ENCODE assay signal across 8 cellular contexts in genomic region chr2:230326453-230327417, GRCh38. TPM values are rescaled to one million over a fixed set of nuclear protein-coding genes. Genes with fewer than 3 reads are reported as not detected.
A peak's percentile ranks its signal among the peaks of the same experiment; 100 is the strongest.
DNase-seq lines count a peak whose midpoint lies in the region; ATAC-seq, FAIRE-seq and TF ChIP-seq lines count a peak whose summit lies in the region.

TSS of gene SP140L (plus strand) at chr2:230327193. CDS start at chr2:230327270, 77 bp downstream.

- peaks cover 62% of the 10 kb centered on the region for H3K36me3 Mint-ChIP-seq in activated T-helper 2 cell treated with anti-CD3 and anti-CD28 coated beads, Interferon-gamma antibody, Interleukin-2, Interleukin-4, amounts not matched to agents 10 μg/mL and 5 μg/mL and 100 μg/mL, durations not matched to agents 14 hours and 24 hours and 36 hours (ENCODE audit: low read depth)

- ATAC-seq in GM18907 (IDR thresholded peaks at IDR 0.05; ENCODE audit: unreplicated experiment) (peak; percentile 92), HG03108 (IDR thresholded peaks at IDR 0.05; ENCODE audit: unreplicated experiment) (peak; percentile 82), RWPE2 (ENCODE audit: low read depth) (peak; percentile 98)

- TF ChIP-seq CTCF in RWPE2 (IDR thresholded peaks at IDR 0.05; ENCODE audit: poor library complexity, severe bottlenecking) = no peak

- H3K36me3 ChIP-seq in RWPE2 (ENCODE audit: low read depth) (peaks cover 13% of the 10 kb centered on the region), rectal smooth muscle tissue (ENCODE audit: control insufficient read depth, insufficient read depth, low read length) (no peaks in the 10 kb centered on the region)

- H3K4me1 Mint-ChIP-seq in activated T-helper 2 cell treated with anti-CD3 and anti-CD28 coated beads, Interferon-gamma antibody, Interleukin-2, Interleukin-4, amounts not matched to agents 10 μg/mL and 5 μg/mL and 100 μg/mL, durations not matched to agents 14 hours and 24 hours and 36 hours (ENCODE audit: low read depth) = peaks cover 67% of the 10 kb centered on the region

- H3K27ac Mint-ChIP-seq in activated T-helper 2 cell treated with anti-CD3 and anti-CD28 coated beads, Interferon-gamma antibody, Interleukin-2, Interleukin-4, amounts not matched to agents 10 μg/mL and 5 μg/mL and 100 μg/mL, durations not matched to agents 14 hours and 24 hours and 36 hours = peak within 1 kb of the TSS; percentile 92

- no peaks in the 10 kb centered on the region for H3K27me3 Mint-ChIP-seq in activated T-helper 2 cell treated with anti-CD3 and anti-CD28 coated beads, Interferon-gamma antibody, Interleukin-2, Interleukin-4, amounts not matched to agents 10 μg/mL and 5 μg/mL and 100 μg/mL, durations not matched to agents 14 hours and 24 hours and 36 hours (ENCODE audit: low read depth)

- peak within 1 kb of the TSS; percentile 91 for H3K4me3 Mint-ChIP-seq in activated T-helper 2 cell treated with anti-CD3 and anti-CD28 coated beads, Interferon-gamma antibody, Interleukin-2, Interleukin-4, amounts not matched to agents 10 μg/mL and 5 μg/mL and 100 μg/mL, durations not matched to agents 14 hours and 24 hours and 36 hours (ENCODE audit: low read depth)

- DNase-seq in A172 (ENCODE audit: low spot score) (peak; percentile 76), RWPE2 (ENCODE audit: low spot score) (peak; percentile 79), germinal center (ENCODE audit: low spot score) (peak; percentile 71), urothelium cell line (ENCODE audit: low spot score) (peak; percentile 75)
- peak; percentile 76 for DNase-seq in activated T-helper 2 cell treated with anti-CD3 and anti-CD28 coated beads, Interferon-gamma antibody, Interleukin-2, Interleukin-4, amounts not matched to agents 10 μg/mL and 5 μg/mL and 100 μg/mL, durations not matched to agents 14 hours and 24 hours and 36 hours (ENCODE audit: low spot score)

- H3K4me3 ChIP-seq in RWPE2 (ENCODE audit: severe bottlenecking) (peak within 1 kb of the TSS; percentile 39), rectal smooth muscle tissue (ENCODE audit: low read length) (peak within 1 kb of the TSS; percentile 73)

- H3K9me3 ChIP-seq in RWPE2 (ENCODE audit: severe bottlenecking) = no peaks in the 10 kb centered on the region

- H3K9ac ChIP-seq in rectal smooth muscle tissue (ENCODE audit: low read length) = peak within 1 kb of the TSS; percentile 1

- peaks cover 8% of the 10 kb centered on the region for H3K4me1 ChIP-seq in RWPE2 (ENCODE audit: insufficient read depth, poor library complexity, severe bottlenecking)
- no peaks in the 10 kb centered on the region for H3K4me1 ChIP-seq in rectal smooth muscle tissue (ENCODE audit: control insufficient read depth, insufficient read depth, low read length)

- peak within 1 kb of the TSS; percentile 38 for H3K27ac ChIP-seq in RWPE2 (ENCODE audit: poor library complexity, severe bottlenecking)
- H3K27ac ChIP-seq in rectal smooth muscle tissue (ENCODE audit: low read depth, low read length) = peak within 1 kb of the TSS; percentile 16

- H3K27me3 ChIP-seq in RWPE2 (ENCODE audit: insufficient read depth, poor library complexity, severe bottlenecking) (no peaks in the 10 kb centered on the region), rectal smooth muscle tissue (ENCODE audit: control insufficient read depth, insufficient read depth, low read length) (no peaks in the 10 kb centered on the region)

- no peak for FAIRE-seq in urothelium cell line (lab: Jason Lieb, UNC)

- H3K9me3 Mint-ChIP-seq in activated T-helper 2 cell treated with anti-CD3 and anti-CD28 coated beads, Interferon-gamma antibody, Interleukin-2, Interleukin-4, amounts not matched to agents 10 μg/mL and 5 μg/mL and 100 μg/mL, durations not matched to agents 14 hours and 24 hours and 36 hours = peaks cover 8% of the 10 kb centered on the region

- intact Hi-C loops in activated T-helper 2 cell treated with anti-CD3 and anti-CD28 coated beads, Interferon-gamma antibody, Interleukin-2, Interleukin-4, amounts not matched to agents 10 μg/mL and 5 μg/mL and 100 μg/mL, durations not matched to agents 14 hours and 24 hours and 36 hours (cut with micrococcal nuclease) = loop anchor here (1.0 to 5.0 kb wide), 3 partner anchors 7 to 99 kb away; partner anchors contain the start of gene SP140

RNA-seq across cellular contexts. Expression of gene SP140L, which starts in this region (rescaled TPM):
- total RNA-seq in A172 (2014; rRNA removed; shearing (Covaris generic)) = 10.4 and 13.0 TPM in 2 replicates
- 55.7 and 59.1 TPM in 2 replicates for total RNA-seq in activated T-helper 2 cell treated with anti-CD3 and anti-CD28 coated beads, Interferon-gamma antibody, Interleukin-2, Interleukin-4, amounts not matched to agents 10 μg/mL and 5 μg/mL and 100 μg/mL, durations not matched to agents 14 hours and 24 hours and 36 hours

Comparison
In these comparisons a context has a peak if more than half of its experiments do, and no peak if none do; other contexts are left out.
1. Peak in every context shown above with its lines: DNase-seq, ATAC-seq, H3K4me3 ChIP-seq and H3K27ac ChIP-seq.